1 cellular context compared by ENCODE assay signal in the genomic region with DNA sequence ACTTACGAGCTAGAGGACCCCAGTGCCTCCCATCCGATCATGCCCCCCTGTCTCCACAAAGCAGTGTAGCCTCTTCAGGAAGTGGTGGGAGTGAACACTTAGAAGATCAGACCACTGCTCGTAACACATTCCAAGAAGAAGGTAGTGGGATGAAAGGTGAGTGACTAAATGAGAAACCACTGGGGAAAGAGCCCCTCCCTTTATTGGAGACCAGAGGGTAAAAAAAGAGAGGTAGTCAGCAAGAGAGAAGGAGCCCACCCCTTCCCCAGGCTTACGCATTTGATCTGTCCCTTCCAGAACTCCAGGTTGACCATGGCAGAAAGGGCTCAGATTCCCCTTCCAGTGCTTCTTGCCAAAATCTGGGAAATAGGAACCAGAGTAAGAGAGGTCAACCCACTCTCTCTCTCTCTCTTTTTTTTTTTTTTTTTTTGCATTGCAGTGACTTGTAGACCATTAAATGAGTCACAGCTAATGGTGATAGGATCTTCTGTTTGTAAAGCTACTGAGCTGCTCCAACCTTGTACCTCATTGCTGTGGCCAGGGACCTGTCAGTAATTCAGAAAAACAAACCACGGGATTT.
TF ChIP-seq lines count a peak whose summit lies in the region.

No MANE protein-coding gene starts in this region.

TF ChIP-seq in K562, 482 proteins besides CTCF, POLR2A, EP300 and RAD21 (continued from another document and continues in another):
- peak; percentile 61 to 74; a peak in 3 of 4 replicates for TF ChIP-seq KDM1A (IDR thresholded peaks at IDR 0.05)
- TF ChIP-seq TCF7L2 (IDR thresholded peaks at IDR 0.05; ENCODE audit: low read depth, low read length) = no peak
- TF ChIP-seq ADNP (tag; IDR thresholded peaks at IDR 0.05) = no peak
- TF ChIP-seq GTF2F1 (IDR thresholded peaks at IDR 0.05; ENCODE audit: low read depth, low read length) = no peak
- TF ChIP-seq ZNF766 (CRISPR knock-in tag; conservative IDR thresholded peaks at IDR 0.05) = no peak
- no peak for TF ChIP-seq ZFP30 (CRISPR knock-in tag; IDR thresholded peaks at IDR 0.05; ENCODE audit: borderline replicate concordance)
- no peak for TF ChIP-seq NR2C2 (CRISPR knock-in tag; IDR thresholded peaks at IDR 0.05)
- peak; percentile 43; the same call in 1 of the 2 replicates for TF ChIP-seq NR2C2 (tag; IDR thresholded peaks at IDR 0.05)
- TF ChIP-seq, protein P1, sequence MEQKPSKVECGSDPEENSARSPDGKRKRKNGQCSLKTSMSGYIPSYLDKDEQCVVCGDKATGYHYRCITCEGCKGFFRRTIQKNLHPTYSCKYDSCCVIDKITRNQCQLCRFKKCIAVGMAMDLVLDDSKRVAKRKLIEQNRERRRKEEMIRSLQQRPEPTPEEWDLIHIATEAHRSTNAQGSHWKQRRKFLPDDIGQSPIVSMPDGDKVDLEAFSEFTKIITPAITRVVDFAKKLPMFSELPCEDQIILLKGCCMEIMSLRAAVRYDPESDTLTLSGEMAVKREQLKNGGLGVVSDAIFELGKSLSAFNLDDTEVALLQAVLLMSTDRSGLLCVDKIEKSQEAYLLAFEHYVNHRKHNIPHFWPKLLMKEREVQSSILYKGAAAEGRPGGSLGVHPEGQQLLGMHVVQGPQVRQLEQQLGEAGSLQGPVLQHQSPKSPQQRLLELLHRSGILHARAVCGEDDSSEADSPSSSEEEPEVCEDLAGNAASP (IDR thresholded peaks at IDR 0.05) = no peak
- TF ChIP-seq, protein P2, sequence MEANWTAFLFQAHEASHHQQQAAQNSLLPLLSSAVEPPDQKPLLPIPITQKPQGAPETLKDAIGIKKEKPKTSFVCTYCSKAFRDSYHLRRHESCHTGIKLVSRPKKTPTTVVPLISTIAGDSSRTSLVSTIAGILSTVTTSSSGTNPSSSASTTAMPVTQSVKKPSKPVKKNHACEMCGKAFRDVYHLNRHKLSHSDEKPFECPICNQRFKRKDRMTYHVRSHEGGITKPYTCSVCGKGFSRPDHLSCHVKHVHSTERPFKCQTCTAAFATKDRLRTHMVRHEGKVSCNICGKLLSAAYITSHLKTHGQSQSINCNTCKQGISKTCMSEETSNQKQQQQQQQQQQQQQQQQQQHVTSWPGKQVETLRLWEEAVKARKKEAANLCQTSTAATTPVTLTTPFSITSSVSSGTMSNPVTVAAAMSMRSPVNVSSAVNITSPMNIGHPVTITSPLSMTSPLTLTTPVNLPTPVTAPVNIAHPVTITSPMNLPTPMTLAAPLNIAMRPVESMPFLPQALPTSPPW (CRISPR knock-in tag; IDR thresholded peaks at IDR 0.05) = 0 out of 2 replicates have a peak, but pooled peaks have one; percentile 28
- TF ChIP-seq DPF2 (IDR thresholded peaks at IDR 0.05) = peak; percentile 85
- TF ChIP-seq RAD51 (IDR thresholded peaks at IDR 0.05; ENCODE audit: borderline replicate concordance, low read depth) = no peak
- no peak for TF ChIP-seq BRD4 (IDR thresholded peaks at IDR 0.05)
- peak; percentile 85; the same call in 1 of the 2 replicates for TF ChIP-seq SMARCE1 (IDR thresholded peaks at IDR 0.05)
- TF ChIP-seq, protein P3, sequence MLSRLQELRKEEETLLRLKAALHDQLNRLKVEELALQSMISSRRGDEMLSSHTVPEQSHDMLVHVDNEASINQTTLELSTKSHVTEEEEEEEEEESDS (CRISPR knock-in tag; IDR thresholded peaks at IDR 0.05) = no peak
- TF ChIP-seq OTX1 (CRISPR knock-in tag; IDR thresholded peaks at IDR 0.05) = no peak
- TF ChIP-seq RBM15 (IDR thresholded peaks at IDR 0.05; ENCODE audit: insufficient read depth, low read length) = no peak
- TF ChIP-seq, protein P4, sequence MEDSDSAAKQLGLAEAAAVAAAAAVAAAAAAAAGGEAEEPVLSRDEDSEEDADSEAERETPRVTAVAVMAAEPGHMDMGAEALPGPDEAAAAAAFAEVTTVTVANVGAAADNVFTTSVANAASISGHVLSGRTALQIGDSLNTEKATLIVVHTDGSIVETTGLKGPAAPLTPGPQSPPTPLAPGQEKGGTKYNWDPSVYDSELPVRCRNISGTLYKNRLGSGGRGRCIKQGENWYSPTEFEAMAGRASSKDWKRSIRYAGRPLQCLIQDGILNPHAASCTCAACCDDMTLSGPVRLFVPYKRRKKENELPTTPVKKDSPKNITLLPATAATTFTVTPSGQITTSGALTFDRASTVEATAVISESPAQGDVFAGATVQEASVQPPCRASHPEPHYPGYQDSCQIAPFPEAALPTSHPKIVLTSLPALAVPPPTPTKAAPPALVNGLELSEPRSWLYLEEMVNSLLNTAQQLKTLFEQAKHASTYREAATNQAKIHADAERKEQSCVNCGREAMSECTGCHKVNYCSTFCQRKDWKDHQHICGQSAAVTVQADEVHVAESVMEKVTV (CRISPR knock-in tag; IDR thresholded peaks at IDR 0.05) = no peak
- TF ChIP-seq ZNF197 (CRISPR knock-in tag; IDR thresholded peaks at IDR 0.05; ENCODE audit: low read depth) = no peak
- TF ChIP-seq ZC3H4 (CRISPR knock-in tag; IDR thresholded peaks at IDR 0.05; ENCODE audit: borderline replicate concordance) = no peak
- TF ChIP-seq CEBPG (CRISPR knock-in tag; IDR thresholded peaks at IDR 0.05) = no peak
- TF ChIP-seq CEBPG (tag; conservative IDR thresholded peaks at IDR 0.05 in 1 of 2, IDR thresholded peaks at IDR 0.05 in 1 of 2) = no peak
- no peak for TF ChIP-seq MYBL2 (IDR thresholded peaks at IDR 0.05; ENCODE audit: low read depth)
- TF ChIP-seq MYBL2 (CRISPR knock-in tag; IDR thresholded peaks at IDR 0.05; ENCODE audit: borderline replicate concordance) = no peak
- TF ChIP-seq, protein P5, sequence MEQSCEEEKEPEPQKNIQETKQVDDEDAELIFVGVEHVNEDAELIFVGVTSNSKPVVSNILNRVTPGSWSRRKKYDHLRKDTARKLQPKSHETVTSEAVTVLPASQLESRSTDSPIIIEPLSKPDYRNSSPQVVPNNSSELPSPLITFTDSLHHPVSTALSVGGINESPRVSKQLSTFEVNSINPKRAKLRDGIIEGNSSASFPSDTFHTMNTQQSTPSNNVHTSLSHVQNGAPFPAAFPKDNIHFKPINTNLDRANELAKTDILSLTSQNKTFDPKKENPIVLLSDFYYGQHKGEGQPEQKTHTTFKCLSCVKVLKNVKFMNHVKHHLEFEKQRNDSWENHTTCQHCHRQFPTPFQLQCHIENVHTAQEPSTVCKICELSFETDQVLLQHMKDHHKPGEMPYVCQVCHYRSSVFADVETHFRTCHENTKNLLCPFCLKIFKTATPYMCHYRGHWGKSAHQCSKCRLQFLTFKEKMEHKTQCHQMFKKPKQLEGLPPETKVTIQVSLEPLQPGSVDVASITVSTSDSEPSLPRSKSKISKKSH (CRISPR knock-in tag; IDR thresholded peaks at IDR 0.05) = no peak
- TF ChIP-seq ZNF717 (CRISPR knock-in tag; IDR thresholded peaks at IDR 0.05) = no peak
- TF ChIP-seq PRPF4 (IDR thresholded peaks at IDR 0.05; ENCODE audit: insufficient read depth, low read depth, low read length, poor library complexity, severe bottlenecking) = no peak
- TF ChIP-seq TEAD4 (IDR thresholded peaks at IDR 0.05; ENCODE audit: low read length) = peak; percentile 26; the same call in 1 of the 2 replicates
- no peak for TF ChIP-seq TEAD4 (CRISPR knock-in tag; IDR thresholded peaks at IDR 0.05; ENCODE audit: borderline replicate concordance)
- TF ChIP-seq BDP1 (IDR thresholded peaks at IDR 0.05; ENCODE audit: insufficient read depth, insufficient read length) = no peak
- TF ChIP-seq, protein P6, sequence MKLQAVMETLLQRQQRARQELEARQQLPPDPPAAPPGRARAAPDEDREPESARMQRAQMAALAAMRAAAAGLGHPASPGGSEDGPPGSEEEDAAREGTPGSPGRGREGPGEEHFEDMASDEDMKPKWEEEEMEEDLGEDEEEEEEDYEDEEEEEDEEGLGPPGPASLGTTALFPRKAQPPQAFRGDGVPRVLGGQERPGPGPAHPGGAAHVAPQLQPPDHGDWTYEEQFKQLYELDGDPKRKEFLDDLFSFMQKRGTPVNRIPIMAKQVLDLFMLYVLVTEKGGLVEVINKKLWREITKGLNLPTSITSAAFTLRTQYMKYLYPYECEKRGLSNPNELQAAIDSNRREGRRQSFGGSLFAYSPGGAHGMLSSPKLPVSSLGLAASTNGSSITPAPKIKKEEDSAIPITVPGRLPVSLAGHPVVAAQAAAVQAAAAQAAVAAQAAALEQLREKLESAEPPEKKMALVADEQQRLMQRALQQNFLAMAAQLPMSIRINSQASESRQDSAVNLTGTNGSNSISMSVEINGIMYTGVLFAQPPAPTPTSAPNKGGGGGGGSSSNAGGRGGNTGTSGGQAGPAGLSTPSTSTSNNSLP (IDR thresholded peaks at IDR 0.05; ENCODE audit: borderline replicate concordance, low read depth, low read length) = 0 out of 2 replicates have a peak, but pooled peaks have one; percentile 13
- TF ChIP-seq, protein P7, sequence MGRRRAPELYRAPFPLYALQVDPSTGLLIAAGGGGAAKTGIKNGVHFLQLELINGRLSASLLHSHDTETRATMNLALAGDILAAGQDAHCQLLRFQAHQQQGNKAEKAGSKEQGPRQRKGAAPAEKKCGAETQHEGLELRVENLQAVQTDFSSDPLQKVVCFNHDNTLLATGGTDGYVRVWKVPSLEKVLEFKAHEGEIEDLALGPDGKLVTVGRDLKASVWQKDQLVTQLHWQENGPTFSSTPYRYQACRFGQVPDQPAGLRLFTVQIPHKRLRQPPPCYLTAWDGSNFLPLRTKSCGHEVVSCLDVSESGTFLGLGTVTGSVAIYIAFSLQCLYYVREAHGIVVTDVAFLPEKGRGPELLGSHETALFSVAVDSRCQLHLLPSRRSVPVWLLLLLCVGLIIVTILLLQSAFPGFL (CRISPR knock-in tag; IDR thresholded peaks at IDR 0.05) = no peak
- no peak for TF ChIP-seq PURB (CRISPR knock-in tag; IDR thresholded peaks at IDR 0.05; ENCODE audit: low read depth)
- TF ChIP-seq SIRT6 (IDR thresholded peaks at IDR 0.05; ENCODE audit: low read depth, low read length) = no peak
- peak; percentile 58 for TF ChIP-seq NEUROD1 (IDR thresholded peaks at IDR 0.05; ENCODE audit: borderline replicate concordance, low read depth, low read length, partially characterized antibody)
- no peak for TF ChIP-seq ZNF644 (tag; IDR thresholded peaks at IDR 0.05; ENCODE audit: low read depth)
- TF ChIP-seq ZNF311 (CRISPR knock-in tag; IDR thresholded peaks at IDR 0.05) = no peak
- TF ChIP-seq MYC (IDR thresholded peaks at IDR 0.05; ENCODE audit: low read depth, low read length) = no peak
- no peak for TF ChIP-seq MYC (CRISPR knock-in tag; IDR thresholded peaks at IDR 0.05; ENCODE audit: borderline replicate concordance, low read depth)
- TF ChIP-seq, protein P8, sequence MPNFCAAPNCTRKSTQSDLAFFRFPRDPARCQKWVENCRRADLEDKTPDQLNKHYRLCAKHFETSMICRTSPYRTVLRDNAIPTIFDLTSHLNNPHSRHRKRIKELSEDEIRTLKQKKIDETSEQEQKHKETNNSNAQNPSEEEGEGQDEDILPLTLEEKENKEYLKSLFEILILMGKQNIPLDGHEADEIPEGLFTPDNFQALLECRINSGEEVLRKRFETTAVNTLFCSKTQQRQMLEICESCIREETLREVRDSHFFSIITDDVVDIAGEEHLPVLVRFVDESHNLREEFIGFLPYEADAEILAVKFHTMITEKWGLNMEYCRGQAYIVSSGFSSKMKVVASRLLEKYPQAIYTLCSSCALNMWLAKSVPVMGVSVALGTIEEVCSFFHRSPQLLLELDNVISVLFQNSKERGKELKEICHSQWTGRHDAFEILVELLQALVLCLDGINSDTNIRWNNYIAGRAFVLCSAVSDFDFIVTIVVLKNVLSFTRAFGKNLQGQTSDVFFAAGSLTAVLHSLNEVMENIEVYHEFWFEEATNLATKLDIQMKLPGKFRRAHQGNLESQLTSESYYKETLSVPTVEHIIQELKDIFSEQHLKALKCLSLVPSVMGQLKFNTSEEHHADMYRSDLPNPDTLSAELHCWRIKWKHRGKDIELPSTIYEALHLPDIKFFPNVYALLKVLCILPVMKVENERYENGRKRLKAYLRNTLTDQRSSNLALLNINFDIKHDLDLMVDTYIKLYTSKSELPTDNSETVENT (CRISPR knock-in tag; IDR thresholded peaks at IDR 0.05) = no peak
- TF ChIP-seq SMARCA4 (IDR thresholded peaks at IDR 0.05) = peak; percentile 86
- TF ChIP-seq SNIP1 (IDR thresholded peaks at IDR 0.05; ENCODE audit: low read depth) = no peak
- peak in 1 of 2 experiments; percentile 36; a peak in 1 of 4 replicates for TF ChIP-seq HDAC1 (IDR thresholded peaks at IDR 0.05)
- peak; percentile 96 for TF ChIP-seq FOSL1 (tag; conservative IDR thresholded peaks at IDR 0.05)
- TF ChIP-seq, protein P9, sequence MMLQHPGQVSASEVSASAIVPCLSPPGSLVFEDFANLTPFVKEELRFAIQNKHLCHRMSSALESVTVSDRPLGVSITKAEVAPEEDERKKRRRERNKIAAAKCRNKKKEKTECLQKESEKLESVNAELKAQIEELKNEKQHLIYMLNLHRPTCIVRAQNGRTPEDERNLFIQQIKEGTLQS (IDR thresholded peaks at IDR 0.05) = peak; percentile 62; the same call in 1 of the 2 replicates
- TF ChIP-seq, protein P9 (CRISPR knock-in tag; conservative IDR thresholded peaks at IDR 0.05) = no peak
- TF ChIP-seq JUN (IDR thresholded peaks at IDR 0.05; ENCODE audit: borderline replicate concordance, low read depth, low read length) = peak; percentile 88
- TF ChIP-seq JUN (CRISPR knock-in tag; IDR thresholded peaks at IDR 0.05; ENCODE audit: borderline replicate concordance) = no peak
- no peak for TF ChIP-seq HIVEP1 (CRISPR knock-in tag; IDR thresholded peaks at IDR 0.05)
- no peak for TF ChIP-seq KLF6 (CRISPR knock-in tag; IDR thresholded peaks at IDR 0.05; ENCODE audit: borderline replicate concordance)
- TF ChIP-seq, protein P10, sequence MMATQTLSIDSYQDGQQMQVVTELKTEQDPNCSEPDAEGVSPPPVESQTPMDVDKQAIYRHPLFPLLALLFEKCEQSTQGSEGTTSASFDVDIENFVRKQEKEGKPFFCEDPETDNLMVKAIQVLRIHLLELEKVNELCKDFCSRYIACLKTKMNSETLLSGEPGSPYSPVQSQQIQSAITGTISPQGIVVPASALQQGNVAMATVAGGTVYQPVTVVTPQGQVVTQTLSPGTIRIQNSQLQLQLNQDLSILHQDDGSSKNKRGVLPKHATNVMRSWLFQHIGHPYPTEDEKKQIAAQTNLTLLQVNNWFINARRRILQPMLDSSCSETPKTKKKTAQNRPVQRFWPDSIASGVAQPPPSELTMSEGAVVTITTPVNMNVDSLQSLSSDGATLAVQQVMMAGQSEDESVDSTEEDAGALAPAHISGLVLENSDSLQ (IDR thresholded peaks at IDR 0.05) = peak; percentile 20; the same call in 1 of the 2 replicates
- TF ChIP-seq DMBX1 (CRISPR knock-in tag; IDR thresholded peaks at IDR 0.05; ENCODE audit: borderline replicate concordance) = 0 out of 2 replicates have a peak, but pooled peaks have one; percentile 18
- no peak for TF ChIP-seq CTBP1 (IDR thresholded peaks at IDR 0.05; ENCODE audit: borderline replicate concordance)
- TF ChIP-seq, protein P11, sequence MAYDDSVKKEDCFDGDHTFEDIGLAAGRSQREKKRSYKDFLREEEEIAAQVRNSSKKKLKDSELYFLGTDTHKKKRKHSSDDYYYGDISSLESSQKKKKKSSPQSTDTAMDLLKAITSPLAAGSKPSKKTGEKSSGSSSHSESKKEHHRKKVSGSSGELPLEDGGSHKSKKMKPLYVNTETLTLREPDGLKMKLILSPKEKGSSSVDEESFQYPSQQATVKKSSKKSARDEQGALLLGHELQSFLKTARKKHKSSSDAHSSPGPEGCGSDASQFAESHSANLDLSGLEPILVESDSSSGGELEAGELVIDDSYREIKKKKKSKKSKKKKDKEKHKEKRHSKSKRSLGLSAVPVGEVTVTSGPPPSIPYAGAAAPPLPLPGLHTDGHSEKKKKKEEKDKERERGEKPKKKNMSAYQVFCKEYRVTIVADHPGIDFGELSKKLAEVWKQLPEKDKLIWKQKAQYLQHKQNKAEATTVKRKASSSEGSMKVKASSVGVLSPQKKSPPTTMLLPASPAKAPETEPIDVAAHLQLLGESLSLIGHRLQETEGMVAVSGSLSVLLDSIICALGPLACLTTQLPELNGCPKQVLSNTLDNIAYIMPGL (CRISPR knock-in tag; IDR thresholded peaks at IDR 0.05) = no peak
